23 cellular contexts compared by ENCODE assay signal in genomic region chr5:66207800-66208561, GRCh38.
DNase-seq lines count a peak whose midpoint lies in the region; ATAC-seq, FAIRE-seq and TF ChIP-seq lines count a peak whose summit lies in the region.
"Had no signal": no experiment of that assay in that cellular context is flagged by ENCODE, and none has a peak within 500 bp of the region (broad histone marks: within the 10 kb centered on the region; RNA-seq: fewer than 3 reads in every experiment).

No MANE protein-coding gene starts in this region.

- H3K36me3 ChIP-seq in HepG2 (replicated peaks in 1 of 2; ENCODE audit: control insufficient read depth in 1 of 2, insufficient read depth in 2 of 2, low read length in 2 of 2) (no peaks in the 10 kb centered on the region), right lobe of liver (no peaks in the 10 kb centered on the region), aorta (ENCODE audit: control insufficient read depth in 1 of 2, insufficient read depth in 2 of 2, low read length in 1 of 2) (no peaks in the 10 kb centered on the region), OCI-LY7 (ENCODE audit: insufficient read depth, low read length) (no peaks in the 10 kb centered on the region)
- H3K36me3 ChIP-seq: neutrophil had no signal

- no peak for FAIRE-seq in HepG2 (lab: Jason Lieb, UNC)

- H4K20me1 ChIP-seq in HepG2 (ENCODE audit: insufficient read depth, low read length): no peaks in the 10 kb centered on the region
- H4K20me1 ChIP-seq in OCI-LY7 (ENCODE audit: insufficient read depth, low read length): no peaks in the 10 kb centered on the region

- no TSS peak for BruUV-seq in HepG2 (replicated peaks; lab: Mats Ljungman, UMichigan)
- no TSS peak for BruUV-seq in OCI-LY7 (replicated peaks; lab: Mats Ljungman, UMichigan)

- WGBS in HepG2 (ENCODE audit: low lambda C conversion rate): 40% methylated on average over 10 of the region's 10 CpGs
- WGBS in right lobe of liver (ENCODE audit: insufficient coverage, low coverage, low lambda C conversion rate, missing lambda C conversion rate): 92% methylated on average over 10 of the region's 10 CpGs
- 69 to 71% methylated on average over 10 of the region's 10 CpGs for WGBS in aorta, 2 donors

- H3K27ac ChIP-seq in HepG2 (ENCODE audit: extremely low read length, insufficient read depth, low read length) (no peak overlapping the region), right lobe of liver (no peak overlapping the region), aorta (ENCODE audit: low read depth in 1 of 2, low read length in 2 of 2) (no peak overlapping the region), OCI-LY7 (ENCODE audit: low read depth, low read length, poor library complexity, severe bottlenecking) (no peak overlapping the region)
- H3K27ac ChIP-seq: HL-60, neutrophil, VCaP had no signal

- TF ChIP-seq POLR2A in HepG2 (IDR thresholded peaks at IDR 0.05; ENCODE audit: insufficient read depth in 1 of 2, low read depth in 2 of 2, low read length in 2 of 2) (no peak), right lobe of liver (IDR thresholded peaks at IDR 0.05) (no peak)

- no peak for TF ChIP-seq EP300 in HepG2 (IDR thresholded peaks at IDR 0.05; ENCODE audit: low read depth in 2 of 2, low read length in 2 of 2)
- TF ChIP-seq EP300 in HepG2 (CRISPR knock-in tag; IDR thresholded peaks at IDR 0.05; ENCODE audit: borderline replicate concordance): no peak

- H3K4me3 ChIP-seq in HepG2 (replicated peaks in 1 of 3; ENCODE audit: insufficient read depth in 1 of 3, low read depth in 2 of 3, low read length in 3 of 3) (no peak overlapping the region), right lobe of liver (no peak overlapping the region), aorta (ENCODE audit: low read length in 2 of 2) (no peak overlapping the region), OCI-LY7 (ENCODE audit: low read depth, low read length, poor library complexity, severe bottlenecking) (no peak overlapping the region)
- H3K4me3 ChIP-seq: skin epidermis had no signal

- ATAC-seq in HepG2: no peak
- ATAC-seq in right lobe of liver: no peak
- peak; percentile 61 for ATAC-seq in aorta (ENCODE audit: low FRiP score)

- H3K9me3 ChIP-seq in HepG2 (ENCODE audit: low read length) (no peaks in the 10 kb centered on the region), right lobe of liver (no peaks in the 10 kb centered on the region), aorta (ENCODE audit: control insufficient read depth, low read length) (no peaks in the 10 kb centered on the region), OCI-LY7 (ENCODE audit: low read length) (no peaks in the 10 kb centered on the region)
- H3K9me3 ChIP-seq: neutrophil had no signal

- H3K27me3 Mint-ChIP-seq in nephron (ENCODE audit: low read depth): peaks cover 3% of the 10 kb centered on the region
- no peaks in the 10 kb centered on the region for H3K27me3 Mint-ChIP-seq in activated CD4-positive, alpha-beta memory T cell treated with anti-CD3 and anti-CD28 coated beads for 36 hours
- H3K27me3 Mint-ChIP-seq: activated CD4-positive, alpha-beta memory T cell treated with anti-CD3 and anti-CD28 coated beads, Interleukin-2, amount 10 ng/mL, durations not matched to agents 7 days and 5 days; activated naive CD8-positive, alpha-beta T cell treated with anti-CD3 and anti-CD28 coated beads, Interleukin-2, amount 10 ng/mL, durations not matched to agents 7 days and 5 days had no signal

- H3K4me2 ChIP-seq in HepG2 (ENCODE audit: low read depth, low read length) (no peak overlapping the region), OCI-LY7 (ENCODE audit: low read length) (no peak overlapping the region)

- H3K36me3 Mint-ChIP-seq in nephron (ENCODE audit: low read depth): no peaks in the 10 kb centered on the region
- H3K36me3 Mint-ChIP-seq in activated CD4-positive, alpha-beta memory T cell treated with anti-CD3 and anti-CD28 coated beads for 36 hours: no peaks in the 10 kb centered on the region
- H3K36me3 Mint-ChIP-seq: activated naive CD8-positive, alpha-beta T cell treated with anti-CD3 and anti-CD28 coated beads, Interleukin-2, amount 10 ng/mL, durations not matched to agents 7 days and 5 days had no signal

- H3K79me2 ChIP-seq in HepG2 (ENCODE audit: insufficient read depth, low read length): no peaks in the 10 kb centered on the region
- H3K79me2 ChIP-seq in OCI-LY7 (ENCODE audit: insufficient read depth, low read depth, low read length): no peaks in the 10 kb centered on the region

- peak overlapping the region in 1 of 3 experiments; percentile 37 for H3K4me3 Mint-ChIP-seq in nephron
- H3K4me3 Mint-ChIP-seq in activated CD4-positive, alpha-beta memory T cell treated with anti-CD3 and anti-CD28 coated beads for 36 hours: no peak overlapping the region
- H3K4me3 Mint-ChIP-seq: activated CD4-positive, alpha-beta memory T cell treated with anti-CD3 and anti-CD28 coated beads, Interleukin-2, amount 10 ng/mL, durations not matched to agents 7 days and 5 days; activated naive CD8-positive, alpha-beta T cell treated with anti-CD3 and anti-CD28 coated beads, Interleukin-2, amount 10 ng/mL, durations not matched to agents 7 days and 5 days had no signal

- H3K4me1 Mint-ChIP-seq in nephron: peaks cover 32% of the 10 kb centered on the region
- no peaks in the 10 kb centered on the region for H3K4me1 Mint-ChIP-seq in activated CD4-positive, alpha-beta memory T cell treated with anti-CD3 and anti-CD28 coated beads for 36 hours (ENCODE audit: low read depth)
- H3K4me1 Mint-ChIP-seq: activated CD4-positive, alpha-beta memory T cell treated with anti-CD3 and anti-CD28 coated beads, Interleukin-2, amount 10 ng/mL, durations not matched to agents 7 days and 5 days had no signal

- H3K4me1 ChIP-seq in HepG2 (ENCODE audit: insufficient read depth, low read length) (no peaks in the 10 kb centered on the region), right lobe of liver (no peaks in the 10 kb centered on the region), aorta (ENCODE audit: control insufficient read depth in 1 of 2, insufficient read depth in 2 of 2, low read length in 2 of 2) (no peaks in the 10 kb centered on the region), OCI-LY7 (ENCODE audit: insufficient read depth, low read length, poor library complexity, severe bottlenecking) (no peaks in the 10 kb centered on the region)

- H3K27ac Mint-ChIP-seq in nephron: peak overlapping the region; percentile 94 to 99 (median 95)
- no peak overlapping the region for H3K27ac Mint-ChIP-seq in activated CD4-positive, alpha-beta memory T cell treated with anti-CD3 and anti-CD28 coated beads for 36 hours
- H3K27ac Mint-ChIP-seq: activated CD4-positive, alpha-beta memory T cell treated with anti-CD3 and anti-CD28 coated beads, Interleukin-2, amount 10 ng/mL, durations not matched to agents 7 days and 5 days; activated naive CD8-positive, alpha-beta T cell treated with anti-CD3 and anti-CD28 coated beads, Interleukin-2, amount 10 ng/mL, durations not matched to agents 7 days and 5 days had no signal

- in situ Hi-C loops in HepG2 (cut with HindIII; ENCODE audit: extremely low pct_ligation_motif_present, low pct_unique_long_range_greater_than_20kb): no loop called here

- no peak overlapping the region for H3K9ac ChIP-seq in HepG2 (ENCODE audit: insufficient read depth, low read depth, low read length)

- no peak for TF ChIP-seq CTCF in HepG2 (CRISPR knock-in tag; IDR thresholded peaks at IDR 0.05)
- no peak for TF ChIP-seq CTCF in right lobe of liver (IDR thresholded peaks at IDR 0.05)
- no peak for TF ChIP-seq CTCF in nephron (IDR thresholded peaks at IDR 0.05; ENCODE audit: unreplicated experiment in 3 of 3)
- no peak for TF ChIP-seq CTCF in OCI-LY7 (conservative IDR thresholded peaks at IDR 0.05; ENCODE audit: low read length)

- H3K9me3 Mint-ChIP-seq in nephron: no peaks in the 10 kb centered on the region
- no peaks in the 10 kb centered on the region for H3K9me3 Mint-ChIP-seq in activated CD4-positive, alpha-beta memory T cell treated with anti-CD3 and anti-CD28 coated beads for 36 hours
- H3K9me3 Mint-ChIP-seq: activated CD4-positive, alpha-beta memory T cell treated with anti-CD3 and anti-CD28 coated beads, Interleukin-2, amount 10 ng/mL, durations not matched to agents 7 days and 5 days; activated naive CD8-positive, alpha-beta T cell treated with anti-CD3 and anti-CD28 coated beads, Interleukin-2, amount 10 ng/mL, durations not matched to agents 7 days and 5 days had no signal

- no peaks in the 10 kb centered on the region for H3K9me2 ChIP-seq in OCI-LY7 (ENCODE audit: insufficient read depth, low read length)

- intact Hi-C loops in HepG2 (cut with micrococcal nuclease; ENCODE audit: unreplicated experiment) (no loop called here), right lobe of liver (cut with DNase I) (no loop called here), aorta (cut with DNase I) (no loop called here), OCI-LY7 (cut with micrococcal nuclease; ENCODE audit: unreplicated experiment) (no loop called here)
- intact Hi-C loops in activated CD4-positive, alpha-beta memory T cell treated with anti-CD3 and anti-CD28 coated beads for 36 hours (cut with micrococcal nuclease): no loop called here

- no peaks in the 10 kb centered on the region; a peak in 1 of 5 replicates for H3K27me3 ChIP-seq in HepG2 (ENCODE audit: control insufficient read depth in 1 of 2, insufficient read depth in 2 of 2, low read length in 2 of 2)
- no peaks in the 10 kb centered on the region for H3K27me3 ChIP-seq in right lobe of liver
- no peaks in the 10 kb centered on the region for H3K27me3 ChIP-seq in aorta (ENCODE audit: control insufficient read depth in 1 of 2, insufficient read depth in 2 of 2, low read length in 1 of 2)
- H3K27me3 ChIP-seq: neutrophil had no signal

- H2AFZ ChIP-seq in HepG2 (ENCODE audit: low read length) (no peak overlapping the region), OCI-LY7 (ENCODE audit: low read length) (no peak overlapping the region)

- no peak for DNase-seq in HepG2 (ENCODE audit: low spot score)
- no peak for DNase-seq in right lobe of liver
- DNase-seq in fibroblast of peridontal ligament (ENCODE audit: extremely low read depth): peak; percentile 31
- no peak for DNase-seq in aorta
- no peak for DNase-seq in OCI-LY7 (ENCODE audit: low spot score)
- no peak for DNase-seq in cerebellar cortex (ENCODE audit: low spot score)
- no peak for DNase-seq in activated CD4-positive, alpha-beta memory T cell treated with anti-CD3 and anti-CD28 coated beads for 36 hours
- DNase-seq: 8988T; activated CD4-positive, alpha-beta memory T cell treated with anti-CD3 and anti-CD28 coated beads, Interleukin-2, amount 10 ng/mL, durations not matched to agents 7 days and 5 days; activated naive CD8-positive, alpha-beta T cell treated with anti-CD3 and anti-CD28 coated beads, Interleukin-2, amount 10 ng/mL, durations not matched to agents 7 days and 5 days; activated T-cell treated with anti-CD3 and anti-CD28 coated beads, Interleukin-2, amount 50 U/mL, for 48 hours; central memory CD4-positive, alpha-beta T cell; DMS79 treated with DMSO at 0.1 percent for 48 hours; effector memory CD4-positive, alpha-beta T cell; KG1; mesenchymal stem cell; NCI-H1417; NCI-H2171 treated with DMSO at 0.1 percent for 48 hours had no signal

- POLR2A ChIA-PET in HepG2 (lab: Yijun Ruan, JAX) (no interaction called here), OCI-LY7 (lab: Charles Lee) (no interaction called here)
- POLR2A ChIA-PET in activated CD4-positive, alpha-beta memory T cell treated with anti-CD3 and anti-CD28 coated beads for 36 hours (lab: Charles Lee): no interaction called here

- CTCF ChIA-PET in HepG2 (lab: Yijun Ruan, JAX; ENCODE audit: low intra/inter-chr PET ratio, low total read pairs) (no interaction called here), OCI-LY7 (lab: Charles Lee; ENCODE audit: unreplicated experiment) (no interaction called here)
- CTCF ChIA-PET in activated CD4-positive, alpha-beta memory T cell treated with anti-CD3 and anti-CD28 coated beads for 36 hours (lab: Charles Lee): no interaction called here

- no peak for TF ChIP-seq RAD21 in HepG2 (CRISPR knock-in tag; IDR thresholded peaks at IDR 0.05)
